In the genomic region with DNA sequence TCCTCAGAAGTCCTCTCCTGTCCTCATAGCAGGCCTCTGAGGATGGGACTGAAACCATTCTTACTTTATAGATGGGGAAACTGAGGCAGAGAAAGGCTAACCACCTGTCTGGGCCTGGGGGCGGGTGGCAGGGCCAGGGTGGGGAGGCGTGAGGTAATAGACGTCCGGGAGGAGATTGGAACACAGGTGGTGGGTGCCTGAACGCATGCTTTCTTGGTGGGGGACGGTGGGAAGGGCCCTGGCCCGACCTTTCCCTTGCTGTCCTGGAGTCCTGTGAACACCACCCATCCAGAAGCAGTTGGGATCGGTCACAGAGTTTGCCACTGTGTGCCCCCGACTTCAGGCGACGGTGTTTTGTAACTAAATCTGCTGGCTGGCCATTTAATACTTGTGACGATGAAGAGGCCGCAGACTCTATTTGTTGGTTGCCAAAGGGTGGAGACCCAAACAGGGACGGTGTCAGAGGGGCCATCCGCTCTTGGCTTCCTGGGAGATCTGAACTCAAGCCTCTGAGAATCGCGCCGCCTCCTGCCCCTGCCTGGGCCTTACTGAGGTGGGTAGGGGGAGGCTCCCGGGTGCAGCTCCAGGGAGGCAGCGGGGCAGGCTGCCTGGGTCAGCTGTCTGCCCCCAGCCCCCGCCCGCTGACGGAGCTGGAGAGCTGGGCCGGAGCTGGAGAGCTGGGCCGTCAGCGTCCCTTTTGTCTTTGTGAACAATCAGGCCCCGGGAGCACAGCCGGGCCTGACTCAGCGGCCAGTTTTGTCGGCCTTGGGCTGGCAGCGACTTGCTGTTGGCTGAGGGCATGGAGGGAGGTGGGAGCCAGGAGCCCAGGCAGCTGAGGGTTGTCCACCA, we compare ENCODE assay signal across 8 cellular contexts. TPM values are rescaled to one million over a fixed set of nuclear protein-coding genes. Genes with fewer than 3 reads are reported as not detected.
DNase-seq lines count a peak whose midpoint lies in the region; ATAC-seq and TF ChIP-seq lines count a peak whose summit lies in the region.

No MANE protein-coding gene starts in this region.

- H3K4me3 ChIP-seq in Peyer's patch: no peak overlapping the region
- H3K4me3 ChIP-seq in esophagus (ENCODE audit: low read depth in 1 of 2, low read length in 2 of 2): no peak overlapping the region
- no peak overlapping the region for H3K4me3 ChIP-seq in brain microvascular endothelial cell (ENCODE audit: low read depth, low read length)

- H3K9me3 ChIP-seq in Peyer's patch (no peaks in the 10 kb centered on the region), esophagus (ENCODE audit: control insufficient read depth in 2 of 2, insufficient read depth in 1 of 2, low read depth in 1 of 2, low read length in 1 of 2) (no peaks in the 10 kb centered on the region)

- H3K27me3 ChIP-seq in Peyer's patch (no peaks in the 10 kb centered on the region), esophagus (ENCODE audit: control insufficient read depth in 1 of 2, insufficient read depth in 2 of 2, low read length in 2 of 2) (no peaks in the 10 kb centered on the region), brain microvascular endothelial cell (replicated peaks) (no peaks in the 10 kb centered on the region)

- H3K27ac ChIP-seq in Peyer's patch (peak overlapping the region; percentile 7 to 98 (median 61)), esophagus (ENCODE audit: low read depth in 2 of 2, low read length in 1 of 2) (peak overlapping the region; percentile 47 to 77), brain microvascular endothelial cell (no peak overlapping the region)

- ATAC-seq in GM19035 (IDR thresholded peaks at IDR 0.05; ENCODE audit: unreplicated experiment): no peak

- DNase-seq in AG08396 (ENCODE audit: low spot score) (peak; percentile 86), Peyer's patch (peak in 1 of 3 donors; percentile 48), myocyte (ENCODE audit: low read depth) (peak; percentile 69), brain microvascular endothelial cell (no peak), NCI-H226 (no peak), NCI-H748 (lab: John Stamatoyannopoulos, UW; ENCODE audit: unreplicated experiment) (no peak)

- WGBS in esophagus, 2 donors: 51 to 62% methylated on average over 28 to 31 of the region's 31 CpGs

- TF ChIP-seq POLR2A in Peyer's patch (IDR thresholded peaks at IDR 0.05): no peak

- H3K4me1 ChIP-seq in Peyer's patch: peaks cover 4 to 68% (median 54%) of the 10 kb centered on the region in 4 donors
- H3K4me1 ChIP-seq in esophagus (ENCODE audit: control insufficient read depth in 2 of 2, insufficient read depth in 2 of 2, low read length in 1 of 2): peaks cover 0 to 37% of the 10 kb centered on the region in 2 donors

- peaks cover 0 to 16% (median 0%) of the 10 kb centered on the region in 3 donors for H3K36me3 ChIP-seq in Peyer's patch
- peaks cover 6 to 16% of the 10 kb centered on the region in 2 donors for H3K36me3 ChIP-seq in esophagus (ENCODE audit: control insufficient read depth in 2 of 2, insufficient read depth in 2 of 2, low read length in 1 of 2)
- no peaks in the 10 kb centered on the region for H3K36me3 ChIP-seq in brain microvascular endothelial cell (replicated peaks)

- TF ChIP-seq CTCF in Peyer's patch (IDR thresholded peaks at IDR 0.05): no peak
- no peak for TF ChIP-seq CTCF in brain microvascular endothelial cell (IDR thresholded peaks at IDR 0.05; ENCODE audit: low read depth, low read length, missing control alignments)

- in situ Hi-C loops in brain microvascular endothelial cell (cut with HindIII; ENCODE audit: low pct_ligation_motif_present, low sequenced_read_pairs): no loop called here

RNA-seq across cellular contexts. Expression of gene RBM38, which starts 4.1 kb away (rescaled TPM):
- total RNA-seq in Peyer's patch (10 to 100 TPM in 3 of 4 donors, 1 to 10 TPM in 1; 9.6 to 15.5 (median 12.8) TPM), myocyte (8.7 and 11.6 TPM in 2 replicates)
- polyA plus RNA-seq in esophagus: 10 to 100 TPM; 10.9 to 13.8 TPM
- 7.2 TPM for polyA plus RNA-seq in myocyte (2012)

RNA-seq across cellular contexts. Expression of gene RAE1, which starts 44.3 kb away (rescaled TPM):
- 10 to 100 TPM; 21.5 to 38.9 (median 33.3) TPM for total RNA-seq in Peyer's patch
- polyA plus RNA-seq in esophagus: 10 to 100 TPM in 1 of 2 donors, 1 to 10 TPM in 1; 8.6 to 25.0 TPM
- 22.1 and 28.2 TPM in 2 replicates for total RNA-seq in myocyte
- polyA plus RNA-seq in myocyte (2012): 28.0 TPM

Comparison
In these comparisons a context has a peak if more than half of its experiments do, and no peak if none do; other contexts are left out.
1. DNase-seq: peak in AG08396 (single experiment) and myocyte (single experiment); none in brain microvascular endothelial cell (single experiment), NCI-H226 (single experiment) and NCI-H748 (single experiment).